In the genomic region with DNA sequence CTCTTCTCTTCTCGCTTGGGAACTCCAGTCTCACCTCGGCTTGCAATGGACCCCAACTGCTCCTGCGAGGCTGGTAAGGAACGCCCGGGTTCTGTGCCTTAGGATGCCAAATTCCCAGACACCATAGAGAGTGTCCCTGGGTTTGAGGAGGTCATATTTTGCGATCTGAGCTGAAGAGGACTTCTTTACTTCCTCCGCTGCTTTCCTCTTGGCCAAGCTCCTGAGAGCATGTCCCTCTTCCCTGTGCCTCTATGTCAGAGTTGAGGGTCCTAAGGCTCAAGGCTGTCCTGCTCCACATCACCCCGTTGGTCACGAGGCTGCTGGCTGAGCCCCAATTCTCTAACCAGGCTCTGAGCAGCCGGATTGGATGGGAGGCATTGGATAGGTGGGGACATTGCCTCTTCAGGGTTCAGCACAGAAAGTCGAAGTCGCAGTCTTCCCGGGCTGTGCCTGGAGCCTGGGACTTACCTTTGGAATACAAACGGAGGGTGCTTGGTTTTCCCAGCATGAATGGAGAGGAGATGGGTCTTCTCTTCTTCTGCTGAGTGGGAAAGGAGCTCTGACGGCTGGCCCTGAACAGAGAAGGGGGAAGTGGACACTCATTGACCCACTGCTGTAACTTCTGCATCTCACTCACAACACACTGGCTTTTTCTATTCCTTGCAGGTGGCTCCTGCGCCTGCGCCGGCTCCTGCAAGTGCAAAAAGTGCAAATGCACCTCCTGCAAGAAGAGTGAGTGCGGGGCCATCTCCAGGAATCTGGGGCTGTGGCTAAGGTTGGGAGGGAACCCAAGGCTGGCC, we compare ENCODE assay signal across 1 cellular context.
TF ChIP-seq lines count a peak whose summit lies in the region.

No MANE protein-coding gene starts in this region.

TF ChIP-seq in HepG2, 621 proteins besides CTCF, POLR2A, EP300 and RAD21:
- TF ChIP-seq ZFP82 (CRISPR knock-in tag; IDR thresholded peaks at IDR 0.05; ENCODE audit: borderline replicate concordance) (no peak), KDM5B (CRISPR knock-in tag; IDR thresholded peaks at IDR 0.05; ENCODE audit: borderline replicate concordance) (0 out of 2 replicates have a peak, but pooled peaks have one; percentile 3)
